Comparison of ENCODE assay signal across 23 cellular contexts in genomic region chr15:49492151-49492550, GRCh38.
"Had no signal": no experiment of that assay in that cellular context is flagged by ENCODE, and none has a peak within 500 bp of the region (broad histone marks: within the 10 kb centered on the region; RNA-seq: fewer than 3 reads in every experiment).

No MANE protein-coding gene starts in this region.

- H3K9me3 ChIP-seq: lower lobe of right lung, mucosa of descending colon, ovary, right atrium auricular region, right lobe of liver, tibial nerve, uterus had no signal

- H3K4me3 ChIP-seq: lower lobe of right lung, mucosa of descending colon, ovary, right atrium auricular region, right lobe of liver, smooth muscle cell, tibial nerve, uterus had no signal

- H3K27me3 ChIP-seq: ovary, right atrium auricular region, right lobe of liver, tibial nerve, uterus had no signal

- DNase-seq: hypothalamus; immature natural killer cell; islet precursor cell; lower lobe of right lung; midbrain; mucosa of descending colon; naive thymus-derived CD4-positive, alpha-beta T cell; ovary; right lobe of liver; stimulated activated CD4-positive, alpha-beta T cell treated with anti-CD3 and anti-CD28 coated beads, Interleukin-1b, Interleukin-23, amount 100 ng/mL, for 48 hours; stimulated activated CD4-positive, alpha-beta T cell treated with anti-CD3 and anti-CD28 coated beads, Interleukin-2, amount 100 ng/mL, for 48 hours; stimulated activated CD4-positive, alpha-beta T cell treated with anti-CD3 and anti-CD28 coated beads, Interleukin-4, amount 100 ng/mL, for 4 hours; stimulated activated CD8-positive, alpha-beta memory T cell treated with anti-CD3 and anti-CD28 coated beads, Interleukin-4, amount 100 ng/mL, for 48 hours; stimulated activated naive CD4-positive, alpha-beta T cell treated with Interleukin-2 at 50 U/mL for 16 hours; stimulated activated naive CD8-positive, alpha-beta T cell treated with anti-CD3 and anti-CD28 coated beads, Interleukin-15, amount 100 ng/mL, for 72 hours; substantia nigra; uterus had no signal

- H3K36me3 ChIP-seq: lower lobe of right lung, ovary, right atrium auricular region, right lobe of liver, uterus had no signal

- H3K4me1 ChIP-seq: lower lobe of right lung, right atrium auricular region, right lobe of liver, uterus had no signal

- H3K4me2 ChIP-seq: smooth muscle cell had no signal

- H3K27ac ChIP-seq: lower lobe of right lung, ovary, right atrium auricular region, right lobe of liver, uterus had no signal

- ATAC-seq: left lobe of liver; lower lobe of right lung; mucosa of descending colon; naive thymus-derived CD4-positive, alpha-beta T cell; natural killer cell treated with Interleukin-12 subunit alpha and Interleukin-12 subunit beta and Interleukin-15 and Interleukin-18, amount 100 ng/mL, for 72 hours; stimulated activated memory B cell treated with anti-CD40 and anti-IgM and Interleukin-4, amounts not matched to agents 10 μg/mL and 1 μg/mL and 100 μg/mL, for 72 hours; stimulated activated naive CD8-positive, alpha-beta T cell treated with anti-CD3 and anti-CD28 coated beads, Interleukin-15, amount 100 ng/mL, for 72 hours had no signal
